ENCODE assay signal across 20 cellular contexts in genomic region chr3:31291818-31292217, GRCh38.
DNase-seq lines count a peak whose midpoint lies in the region; ATAC-seq, FAIRE-seq and TF ChIP-seq lines count a peak whose summit lies in the region.
"Had no signal": no experiment of that assay in that cellular context is flagged by ENCODE, and none has a peak within 500 bp of the region (broad histone marks: within the 10 kb centered on the region; RNA-seq: fewer than 3 reads in every experiment).

No MANE protein-coding gene starts in this region.

- H3K36me3 Mint-ChIP-seq in mesothelial cell of epicardium, result no peaks in the 10 kb centered on the region
- H3K36me3 Mint-ChIP-seq: CD4-positive, CD25-positive, alpha-beta regulatory T cell had no signal

- H3K9me3 Mint-ChIP-seq in mesothelial cell of epicardium, result no peaks in the 10 kb centered on the region
- H3K9me3 Mint-ChIP-seq: H9, IgD-negative memory B cell had no signal

- H3K27me3 ChIP-seq in bronchial epithelial cell (ENCODE audit: control insufficient read depth, insufficient read depth, low read length) (no peaks in the 10 kb centered on the region), tibial artery (no peaks in the 10 kb centered on the region)
- H3K27me3 ChIP-seq: BLaER1 treated with 17β-estradiol and CSF1 and Interleukin-3, amounts not matched to agents 10 nM and 100 nM had no signal

- H3K4me3 ChIP-seq in bronchial epithelial cell (ENCODE audit: low read depth, low read length), result no peak overlapping the region
- H3K4me3 ChIP-seq in tibial artery, result no peak overlapping the region
- H3K4me3 ChIP-seq: BLaER1 treated with 17β-estradiol and CSF1 and Interleukin-3, amounts not matched to agents 10 nM and 100 nM had no signal

- FAIRE-seq in bronchial epithelial cell (lab: Jason Lieb, UNC), result no peak
- FAIRE-seq: G401.6, GM12891 had no signal

- peaks cover 0 to 8% (median 4%) of the 10 kb centered on the region in 4 donors for H3K4me1 ChIP-seq in tibial artery

- H3K9me3 ChIP-seq in tibial artery, result no peaks in the 10 kb centered on the region

- no peaks in the 10 kb centered on the region for H3K36me3 ChIP-seq in bronchial epithelial cell (ENCODE audit: control insufficient read depth, insufficient read depth, low read length)
- H3K36me3 ChIP-seq in tibial artery, result no peaks in the 10 kb centered on the region
- H3K36me3 ChIP-seq: BLaER1 treated with 17β-estradiol and CSF1 and Interleukin-3, amounts not matched to agents 10 nM and 100 nM had no signal

- intact Hi-C loops in tibial artery (cut with DNase I; ENCODE audit: low total_unique reads), result no loop called here

- H3K27ac Mint-ChIP-seq in mesothelial cell of epicardium, result peak overlapping the region; percentile 98
- H3K27ac Mint-ChIP-seq: H9, IgD-negative memory B cell had no signal

- no peak overlapping the region for H3K27ac ChIP-seq in tibial artery
- H3K27ac ChIP-seq: BLaER1 treated with 17β-estradiol and CSF1 and Interleukin-3, amounts not matched to agents 10 nM and 100 nM; HL-60 had no signal

- H3K4me3 Mint-ChIP-seq in mesothelial cell of epicardium, result no peak overlapping the region
- H3K4me3 Mint-ChIP-seq: CD4-positive, CD25-positive, alpha-beta regulatory T cell; H9; IgD-negative memory B cell had no signal

- TF ChIP-seq CTCF in bronchial epithelial cell (IDR thresholded peaks at IDR 0.05; ENCODE audit: insufficient read depth, low read length, severe bottlenecking), result no peak
- TF ChIP-seq CTCF in mesothelial cell of epicardium (IDR thresholded peaks at IDR 0.05; ENCODE audit: unreplicated experiment), result no peak
- no peak for TF ChIP-seq CTCF in tibial artery (IDR thresholded peaks at IDR 0.05)

- DNase-seq in ELR (ENCODE audit: low read depth), result peak; percentile 54
- peak; percentile 32 for DNase-seq in HuH-7.5 (ENCODE audit: low spot score)
- peak; percentile 54 for DNase-seq in bronchial epithelial cell (ENCODE audit: low read depth)
- DNase-seq in mesothelial cell of epicardium (ENCODE audit: low spot score in 2 of 2, unreplicated experiment in 2 of 2), result no peak
- no peak for DNase-seq in tibial artery
- DNase-seq: ACHN; Calu3; CD4-positive, CD25-positive, alpha-beta regulatory T cell; DMS 273 treated with DMSO at 0.1 percent for 48 hours; DMS79; GOT3; H9 had no signal

- H3K27me3 Mint-ChIP-seq in mesothelial cell of epicardium (ENCODE audit: low read depth), result no peaks in the 10 kb centered on the region

- H3K4me1 Mint-ChIP-seq in mesothelial cell of epicardium, result peaks cover 75% of the 10 kb centered on the region

- ATAC-seq in HG02884 (IDR thresholded peaks at IDR 0.05; ENCODE audit: unreplicated experiment) (no peak), HG02571 (IDR thresholded peaks at IDR 0.05; ENCODE audit: unreplicated experiment) (no peak), GM21381 (IDR thresholded peaks at IDR 0.05; ENCODE audit: unreplicated experiment) (no peak)

Comparison
In these comparisons a context has a peak if more than half of its experiments do, and no peak if none do; other contexts are left out.
1. DNase-seq: peak in ELR (single experiment), HuH-7.5 (single experiment) and bronchial epithelial cell (single experiment); none in mesothelial cell of epicardium (0 of 2) and tibial artery (0 of 2).